Comparison of ENCODE assay signal across 8 cellular contexts in the genomic region with DNA sequence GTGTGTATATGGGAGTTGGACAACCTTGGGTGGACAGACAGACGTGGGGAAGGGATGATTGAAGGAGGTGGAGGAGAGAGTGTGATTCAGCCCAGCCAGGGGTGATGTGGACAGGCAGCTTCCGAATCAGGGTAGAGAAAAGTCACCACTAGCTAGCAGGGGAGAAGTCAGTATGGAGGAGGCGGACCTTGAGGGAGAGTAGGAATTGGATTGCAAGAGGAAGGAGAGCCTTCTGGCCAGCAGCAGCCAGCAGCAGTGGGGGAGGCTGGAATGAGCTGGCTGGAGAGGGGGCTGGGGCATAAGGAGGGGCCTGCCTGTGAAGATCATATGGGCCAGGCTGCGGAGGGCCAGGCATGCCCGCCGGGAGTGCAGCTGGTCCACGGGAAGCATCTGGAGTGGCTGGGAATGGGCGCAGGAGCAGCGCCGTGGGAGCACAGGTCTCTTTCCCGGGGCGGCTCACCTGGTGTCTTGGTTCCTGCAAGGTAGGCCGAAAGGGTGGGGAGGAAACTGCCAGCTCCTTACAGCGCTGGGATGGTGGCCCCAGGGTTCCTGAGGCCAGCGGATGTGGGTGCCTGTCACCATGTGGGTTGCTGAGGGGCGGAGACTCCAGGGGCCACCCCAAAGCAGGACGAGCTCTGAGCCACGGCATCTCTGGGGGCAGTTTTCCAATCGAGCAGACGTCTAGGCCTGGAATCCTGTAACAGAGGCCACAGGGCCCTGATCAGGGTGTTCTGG.
A peak's percentile ranks its signal among the peaks of the same experiment; 100 is the strongest.
DNase-seq lines count a peak whose midpoint lies in the region; ATAC-seq and TF ChIP-seq lines count a peak whose summit lies in the region.

No MANE protein-coding gene starts in this region.

- no peak for ATAC-seq in GM21360 (IDR thresholded peaks at IDR 0.05; ENCODE audit: unreplicated experiment)
- no peak for ATAC-seq in GM18517 (IDR thresholded peaks at IDR 0.05; ENCODE audit: unreplicated experiment)
- no peak for ATAC-seq in GM21825 (IDR thresholded peaks at IDR 0.05; ENCODE audit: unreplicated experiment)

- WGBS in smooth muscle cell (ENCODE audit: low lambda C conversion rate), result 53% methylated on average over 20 of the region's 20 CpGs

- H3K27me3 Mint-ChIP-seq in IgD-negative memory B cell, result no peaks in the 10 kb centered on the region
- H3K27me3 Mint-ChIP-seq in activated T-cell treated with anti-CD3 and anti-CD28 coated beads, Interleukin-2, amount 50 U/mL, for 24 hours, result no peaks in the 10 kb centered on the region

- peak overlapping the region; percentile 81 for H3K27ac ChIP-seq in smooth muscle cell (ENCODE audit: low read depth)

- peaks cover 82% of the 10 kb centered on the region for H3K79me2 ChIP-seq in smooth muscle cell (ENCODE audit: low read depth)

- no peak overlapping the region for H2AFZ ChIP-seq in smooth muscle cell (ENCODE audit: low read depth)

- H3K9me3 Mint-ChIP-seq in IgD-negative memory B cell, result no peaks in the 10 kb centered on the region
- H3K9me3 Mint-ChIP-seq in activated T-cell treated with anti-CD3 and anti-CD28 coated beads, Interleukin-2, amount 50 U/mL, for 24 hours, result no peaks in the 10 kb centered on the region

- H3K4me1 Mint-ChIP-seq in IgD-negative memory B cell, result peaks cover 19 to 27% (median 25%) of the 10 kb centered on the region in 3 donors
- H3K4me1 Mint-ChIP-seq in activated T-cell treated with anti-CD3 and anti-CD28 coated beads, Interleukin-2, amount 50 U/mL, for 24 hours (ENCODE audit: low read depth), result peaks cover 84% of the 10 kb centered on the region

- H3F3A ChIP-seq in smooth muscle cell (ENCODE audit: low read depth), result peaks cover 4% of the 10 kb centered on the region

- H3K27me3 ChIP-seq in smooth muscle cell (ENCODE audit: low read depth), result no peaks in the 10 kb centered on the region

- peak overlapping the region; percentile 87 for H3K4me2 ChIP-seq in smooth muscle cell

- peak overlapping the region; percentile 65 to 95 (median 77) for H3K4me3 Mint-ChIP-seq in IgD-negative memory B cell
- H3K4me3 Mint-ChIP-seq in activated T-cell treated with anti-CD3 and anti-CD28 coated beads, Interleukin-2, amount 50 U/mL, for 24 hours, result peak overlapping the region; percentile 92

- DNase-seq in activated T-cell treated with anti-CD3 and anti-CD28 coated beads, Interleukin-2, amount 50 U/mL, for 24 hours, result peak; percentile 81
- DNase-seq in foreskin fibroblast (peak; percentile 95 to 97), smooth muscle cell (lab: John Stamatoyannopoulos, UW; ENCODE audit: unreplicated experiment) (peak; percentile 27), LoVo (ENCODE audit: low spot score) (no peak)

- no peak overlapping the region for H3K9ac ChIP-seq in smooth muscle cell (ENCODE audit: low read depth)

- H3K4me1 ChIP-seq in smooth muscle cell (ENCODE audit: low read depth), result peaks cover 47% of the 10 kb centered on the region

- H3K36me3 Mint-ChIP-seq in IgD-negative memory B cell, result peaks cover 2% of the 10 kb centered on the region
- peaks cover 2% of the 10 kb centered on the region for H3K36me3 Mint-ChIP-seq in activated T-cell treated with anti-CD3 and anti-CD28 coated beads, Interleukin-2, amount 50 U/mL, for 24 hours (ENCODE audit: low read depth)

- H3K27ac Mint-ChIP-seq in IgD-negative memory B cell, result peak overlapping the region; percentile 41 to 90 (median 80)
- peak overlapping the region; percentile 87 for H3K27ac Mint-ChIP-seq in activated T-cell treated with anti-CD3 and anti-CD28 coated beads, Interleukin-2, amount 50 U/mL, for 24 hours

- H4K20me1 ChIP-seq in smooth muscle cell (ENCODE audit: low read depth), result peaks cover 89% of the 10 kb centered on the region

- TF ChIP-seq CTCF in foreskin fibroblast (IDR thresholded peaks at IDR 0.05; ENCODE audit: low read depth, low read length), result no peak
- no peak for TF ChIP-seq CTCF in smooth muscle cell (IDR thresholded peaks at IDR 0.05; ENCODE audit: borderline replicate concordance, insufficient read depth, poor library complexity, severe bottlenecking)

- no peaks in the 10 kb centered on the region for H3K9me3 ChIP-seq in smooth muscle cell (replicated peaks; ENCODE audit: low read depth)

- no peaks in the 10 kb centered on the region for H3K36me3 ChIP-seq in smooth muscle cell (ENCODE audit: low read depth)

- H3K4me3 ChIP-seq in foreskin fibroblast (ENCODE audit: low read depth in 1 of 2, low read length in 2 of 2) (peak overlapping the region; percentile 64 to 93), smooth muscle cell (no peak overlapping the region)
